ENCODE assay signal across 1 cellular context in the genomic region with DNA sequence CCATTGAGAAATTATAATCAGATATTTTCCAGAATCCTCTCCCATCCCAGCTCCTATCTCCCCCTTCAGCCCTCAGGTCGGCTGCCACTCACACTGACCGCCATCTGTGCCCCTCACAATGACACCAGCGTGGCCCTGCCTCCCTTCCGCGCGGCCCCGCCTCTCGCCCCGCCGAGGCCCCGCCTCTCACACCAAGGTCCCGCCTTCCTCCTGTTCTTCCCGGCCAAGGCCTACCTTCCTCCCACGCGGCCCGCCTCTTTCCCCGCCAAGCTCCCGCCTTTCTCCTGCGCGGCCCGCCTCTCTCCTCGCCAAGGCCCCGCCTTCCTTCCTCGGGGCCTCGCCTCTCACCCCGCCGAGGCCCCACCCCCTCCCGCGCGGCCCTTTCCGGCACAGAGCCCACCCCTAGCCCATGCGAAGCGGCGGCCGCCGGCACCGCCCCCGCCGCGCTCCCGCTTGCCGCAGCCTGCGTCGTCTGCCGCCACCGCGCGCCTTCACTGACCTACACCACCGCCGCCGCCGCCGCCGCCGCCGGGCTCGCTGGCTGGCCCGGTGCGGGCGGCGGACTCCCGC.
TF ChIP-seq lines count a peak whose summit lies in the region.

DNAJC21 (plus strand) TSS at position 410 of the 570 bp plus-strand sequence. CDS start 261 bp downstream, outside the sequence.

TF ChIP-seq in HepG2, 621 proteins besides CTCF, POLR2A, EP300 and RAD21 (continued from another document and continues in another):
- TF ChIP-seq, protein P1, sequence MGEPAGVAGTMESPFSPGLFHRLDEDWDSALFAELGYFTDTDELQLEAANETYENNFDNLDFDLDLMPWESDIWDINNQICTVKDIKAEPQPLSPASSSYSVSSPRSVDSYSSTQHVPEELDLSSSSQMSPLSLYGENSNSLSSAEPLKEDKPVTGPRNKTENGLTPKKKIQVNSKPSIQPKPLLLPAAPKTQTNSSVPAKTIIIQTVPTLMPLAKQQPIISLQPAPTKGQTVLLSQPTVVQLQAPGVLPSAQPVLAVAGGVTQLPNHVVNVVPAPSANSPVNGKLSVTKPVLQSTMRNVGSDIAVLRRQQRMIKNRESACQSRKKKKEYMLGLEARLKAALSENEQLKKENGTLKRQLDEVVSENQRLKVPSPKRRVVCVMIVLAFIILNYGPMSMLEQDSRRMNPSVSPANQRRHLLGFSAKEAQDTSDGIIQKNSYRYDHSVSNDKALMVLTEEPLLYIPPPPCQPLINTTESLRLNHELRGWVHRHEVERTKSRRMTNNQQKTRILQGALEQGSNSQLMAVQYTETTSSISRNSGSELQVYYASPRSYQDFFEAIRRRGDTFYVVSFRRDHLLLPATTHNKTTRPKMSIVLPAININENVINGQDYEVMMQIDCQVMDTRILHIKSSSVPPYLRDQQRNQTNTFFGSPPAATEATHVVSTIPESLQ (CRISPR knock-in tag; conservative IDR thresholded peaks at IDR 0.05): no peak
- TF ChIP-seq HNRNPK (IDR thresholded peaks at IDR 0.05; ENCODE audit: low read depth, low read length, poor library complexity, severe bottlenecking) (peak; percentile 70), HDAC1 (CRISPR knock-in tag; IDR thresholded peaks at IDR 0.05) (peak; percentile 11; the same call in 1 of the 2 replicates), MBNL3 (CRISPR knock-in tag; conservative IDR thresholded peaks at IDR 0.05) (no peak), SP5 (CRISPR knock-in tag; IDR thresholded peaks at IDR 0.05; ENCODE audit: borderline replicate concordance, low read depth) (peak; percentile 39; the same call in 1 of the 2 replicates), THYN1 (CRISPR knock-in tag; IDR thresholded peaks at IDR 0.05; ENCODE audit: borderline replicate concordance, low read depth) (no peak), GATAD2A (CRISPR knock-in tag; IDR thresholded peaks at IDR 0.05) (0 out of 2 replicates have a peak, but pooled peaks have one; percentile 20), ZSCAN31 (CRISPR knock-in tag; IDR thresholded peaks at IDR 0.05; ENCODE audit: low read depth) (no peak), ZNF441 (CRISPR knock-in tag; IDR thresholded peaks at IDR 0.05; ENCODE audit: borderline replicate concordance) (peak; percentile 69), HOMEZ (CRISPR knock-in tag; IDR thresholded peaks at IDR 0.05; ENCODE audit: low read depth) (peak; percentile 48; the same call in 1 of the 2 replicates), ELF1 (CRISPR knock-in tag; IDR thresholded peaks at IDR 0.05) (peak; percentile 40; the same call in 1 of the 2 replicates), ZNF580 (CRISPR knock-in tag; IDR thresholded peaks at IDR 0.05; ENCODE audit: borderline replicate concordance, low read depth) (peak; percentile 50; the same call in 1 of the 2 replicates), U2AF2 (IDR thresholded peaks at IDR 0.05; ENCODE audit: low read depth, low read length) (no peak), XRCC5 (optimal IDR thresholded peaks at IDR 0.05; ENCODE audit: low read length) (peak; percentile 23), ZBTB20 (CRISPR knock-in tag; IDR thresholded peaks at IDR 0.05; ENCODE audit: borderline replicate concordance, low read depth) (no peak), SPEN (CRISPR knock-in tag; IDR thresholded peaks at IDR 0.05; ENCODE audit: low read depth) (no peak), MYC (CRISPR knock-in tag; IDR thresholded peaks at IDR 0.05; ENCODE audit: borderline replicate concordance) (peak; percentile 38; the same call in 1 of the 2 replicates), FLYWCH1 (CRISPR knock-in tag; IDR thresholded peaks at IDR 0.05) (no peak), ZFAT (CRISPR knock-in tag; conservative IDR thresholded peaks at IDR 0.05) (no peak), ZNF10 (CRISPR knock-in tag; IDR thresholded peaks at IDR 0.05; ENCODE audit: borderline replicate concordance, low read depth) (no peak), FOXO1 (CRISPR knock-in tag; IDR thresholded peaks at IDR 0.05) (no peak), ZSCAN22 (CRISPR knock-in tag; IDR thresholded peaks at IDR 0.05) (no peak), POLR2AphosphoS5 (IDR thresholded peaks at IDR 0.05; ENCODE audit: low read depth, low read length) (peak; percentile 41), KMT2A (CRISPR knock-in tag; IDR thresholded peaks at IDR 0.05) (peak; percentile 50; the same call in 1 of the 2 replicates), TARDBP (CRISPR knock-in tag; IDR thresholded peaks at IDR 0.05) (0 out of 2 replicates have a peak, but pooled peaks have one; percentile 28), SALL2 (CRISPR knock-in tag; IDR thresholded peaks at IDR 0.05) (no peak), SMAD3 (CRISPR knock-in tag; IDR thresholded peaks at IDR 0.05) (no peak), NR1H2 (CRISPR knock-in tag; IDR thresholded peaks at IDR 0.05; ENCODE audit: borderline replicate concordance, low read depth) (no peak), MZF1 (CRISPR knock-in tag; IDR thresholded peaks at IDR 0.05; ENCODE audit: borderline replicate concordance) (no peak), MEIS1 (CRISPR knock-in tag; IDR thresholded peaks at IDR 0.05; ENCODE audit: borderline replicate concordance) (0 out of 2 replicates have a peak, but pooled peaks have one; percentile 52), HBP1 (CRISPR knock-in tag; IDR thresholded peaks at IDR 0.05; ENCODE audit: low read depth) (no peak), ARNT (IDR thresholded peaks at IDR 0.05) (no peak)
- TF ChIP-seq, protein P2, sequence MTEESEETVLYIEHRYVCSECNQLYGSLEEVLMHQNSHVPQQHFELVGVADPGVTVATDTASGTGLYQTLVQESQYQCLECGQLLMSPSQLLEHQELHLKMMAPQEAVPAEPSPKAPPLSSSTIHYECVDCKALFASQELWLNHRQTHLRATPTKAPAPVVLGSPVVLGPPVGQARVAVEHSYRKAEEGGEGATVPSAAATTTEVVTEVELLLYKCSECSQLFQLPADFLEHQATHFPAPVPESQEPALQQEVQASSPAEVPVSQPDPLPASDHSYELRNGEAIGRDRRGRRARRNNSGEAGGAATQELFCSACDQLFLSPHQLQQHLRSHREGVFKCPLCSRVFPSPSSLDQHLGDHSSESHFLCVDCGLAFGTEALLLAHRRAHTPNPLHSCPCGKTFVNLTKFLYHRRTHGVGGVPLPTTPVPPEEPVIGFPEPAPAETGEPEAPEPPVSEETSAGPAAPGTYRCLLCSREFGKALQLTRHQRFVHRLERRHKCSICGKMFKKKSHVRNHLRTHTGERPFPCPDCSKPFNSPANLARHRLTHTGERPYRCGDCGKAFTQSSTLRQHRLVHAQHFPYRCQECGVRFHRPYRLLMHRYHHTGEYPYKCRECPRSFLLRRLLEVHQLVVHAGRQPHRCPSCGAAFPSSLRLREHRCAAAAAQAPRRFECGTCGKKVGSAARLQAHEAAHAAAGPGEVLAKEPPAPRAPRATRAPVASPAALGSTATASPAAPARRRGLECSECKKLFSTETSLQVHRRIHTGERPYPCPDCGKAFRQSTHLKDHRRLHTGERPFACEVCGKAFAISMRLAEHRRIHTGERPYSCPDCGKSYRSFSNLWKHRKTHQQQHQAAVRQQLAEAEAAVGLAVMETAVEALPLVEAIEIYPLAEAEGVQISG (CRISPR knock-in tag; IDR thresholded peaks at IDR 0.05): 0 out of 2 replicates have a peak, but pooled peaks have one; percentile 23
- TF ChIP-seq, protein P3, sequence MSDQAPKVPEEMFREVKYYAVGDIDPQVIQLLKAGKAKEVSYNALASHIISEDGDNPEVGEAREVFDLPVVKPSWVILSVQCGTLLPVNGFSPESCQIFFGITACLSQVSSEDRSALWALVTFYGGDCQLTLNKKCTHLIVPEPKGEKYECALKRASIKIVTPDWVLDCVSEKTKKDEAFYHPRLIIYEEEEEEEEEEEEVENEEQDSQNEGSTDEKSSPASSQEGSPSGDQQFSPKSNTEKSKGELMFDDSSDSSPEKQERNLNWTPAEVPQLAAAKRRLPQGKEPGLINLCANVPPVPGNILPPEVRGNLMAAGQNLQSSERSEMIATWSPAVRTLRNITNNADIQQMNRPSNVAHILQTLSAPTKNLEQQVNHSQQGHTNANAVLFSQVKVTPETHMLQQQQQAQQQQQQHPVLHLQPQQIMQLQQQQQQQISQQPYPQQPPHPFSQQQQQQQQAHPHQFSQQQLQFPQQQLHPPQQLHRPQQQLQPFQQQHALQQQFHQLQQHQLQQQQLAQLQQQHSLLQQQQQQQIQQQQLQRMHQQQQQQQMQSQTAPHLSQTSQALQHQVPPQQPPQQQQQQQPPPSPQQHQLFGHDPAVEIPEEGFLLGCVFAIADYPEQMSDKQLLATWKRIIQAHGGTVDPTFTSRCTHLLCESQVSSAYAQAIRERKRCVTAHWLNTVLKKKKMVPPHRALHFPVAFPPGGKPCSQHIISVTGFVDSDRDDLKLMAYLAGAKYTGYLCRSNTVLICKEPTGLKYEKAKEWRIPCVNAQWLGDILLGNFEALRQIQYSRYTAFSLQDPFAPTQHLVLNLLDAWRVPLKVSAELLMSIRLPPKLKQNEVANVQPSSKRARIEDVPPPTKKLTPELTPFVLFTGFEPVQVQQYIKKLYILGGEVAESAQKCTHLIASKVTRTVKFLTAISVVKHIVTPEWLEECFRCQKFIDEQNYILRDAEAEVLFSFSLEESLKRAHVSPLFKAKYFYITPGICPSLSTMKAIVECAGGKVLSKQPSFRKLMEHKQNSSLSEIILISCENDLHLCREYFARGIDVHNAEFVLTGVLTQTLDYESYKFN (CRISPR knock-in tag; conservative IDR thresholded peaks at IDR 0.05): 0 out of 2 replicates have a peak, but pooled peaks have one; percentile 31
- TF ChIP-seq, protein P4, sequence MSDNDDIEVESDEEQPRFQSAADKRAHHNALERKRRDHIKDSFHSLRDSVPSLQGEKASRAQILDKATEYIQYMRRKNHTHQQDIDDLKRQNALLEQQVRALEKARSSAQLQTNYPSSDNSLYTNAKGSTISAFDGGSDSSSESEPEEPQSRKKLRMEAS (IDR thresholded peaks at IDR 0.05): peak; percentile 62; the same call in 1 of the 2 replicates
- TF ChIP-seq, protein P5, sequence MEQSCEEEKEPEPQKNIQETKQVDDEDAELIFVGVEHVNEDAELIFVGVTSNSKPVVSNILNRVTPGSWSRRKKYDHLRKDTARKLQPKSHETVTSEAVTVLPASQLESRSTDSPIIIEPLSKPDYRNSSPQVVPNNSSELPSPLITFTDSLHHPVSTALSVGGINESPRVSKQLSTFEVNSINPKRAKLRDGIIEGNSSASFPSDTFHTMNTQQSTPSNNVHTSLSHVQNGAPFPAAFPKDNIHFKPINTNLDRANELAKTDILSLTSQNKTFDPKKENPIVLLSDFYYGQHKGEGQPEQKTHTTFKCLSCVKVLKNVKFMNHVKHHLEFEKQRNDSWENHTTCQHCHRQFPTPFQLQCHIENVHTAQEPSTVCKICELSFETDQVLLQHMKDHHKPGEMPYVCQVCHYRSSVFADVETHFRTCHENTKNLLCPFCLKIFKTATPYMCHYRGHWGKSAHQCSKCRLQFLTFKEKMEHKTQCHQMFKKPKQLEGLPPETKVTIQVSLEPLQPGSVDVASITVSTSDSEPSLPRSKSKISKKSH (CRISPR knock-in tag; IDR thresholded peaks at IDR 0.05; ENCODE audit: borderline replicate concordance): peak; percentile 47; the same call in 1 of the 2 replicates
- TF ChIP-seq, protein P6, sequence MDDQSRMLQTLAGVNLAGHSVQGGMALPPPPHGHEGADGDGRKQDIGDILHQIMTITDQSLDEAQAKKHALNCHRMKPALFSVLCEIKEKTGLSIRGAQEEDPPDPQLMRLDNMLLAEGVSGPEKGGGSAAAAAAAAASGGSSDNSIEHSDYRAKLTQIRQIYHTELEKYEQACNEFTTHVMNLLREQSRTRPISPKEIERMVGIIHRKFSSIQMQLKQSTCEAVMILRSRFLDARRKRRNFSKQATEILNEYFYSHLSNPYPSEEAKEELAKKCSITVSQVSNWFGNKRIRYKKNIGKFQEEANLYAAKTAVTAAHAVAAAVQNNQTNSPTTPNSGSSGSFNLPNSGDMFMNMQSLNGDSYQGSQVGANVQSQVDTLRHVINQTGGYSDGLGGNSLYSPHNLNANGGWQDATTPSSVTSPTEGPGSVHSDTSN (CRISPR knock-in tag; IDR thresholded peaks at IDR 0.05; ENCODE audit: borderline replicate concordance): no peak
- TF ChIP-seq, protein P7, sequence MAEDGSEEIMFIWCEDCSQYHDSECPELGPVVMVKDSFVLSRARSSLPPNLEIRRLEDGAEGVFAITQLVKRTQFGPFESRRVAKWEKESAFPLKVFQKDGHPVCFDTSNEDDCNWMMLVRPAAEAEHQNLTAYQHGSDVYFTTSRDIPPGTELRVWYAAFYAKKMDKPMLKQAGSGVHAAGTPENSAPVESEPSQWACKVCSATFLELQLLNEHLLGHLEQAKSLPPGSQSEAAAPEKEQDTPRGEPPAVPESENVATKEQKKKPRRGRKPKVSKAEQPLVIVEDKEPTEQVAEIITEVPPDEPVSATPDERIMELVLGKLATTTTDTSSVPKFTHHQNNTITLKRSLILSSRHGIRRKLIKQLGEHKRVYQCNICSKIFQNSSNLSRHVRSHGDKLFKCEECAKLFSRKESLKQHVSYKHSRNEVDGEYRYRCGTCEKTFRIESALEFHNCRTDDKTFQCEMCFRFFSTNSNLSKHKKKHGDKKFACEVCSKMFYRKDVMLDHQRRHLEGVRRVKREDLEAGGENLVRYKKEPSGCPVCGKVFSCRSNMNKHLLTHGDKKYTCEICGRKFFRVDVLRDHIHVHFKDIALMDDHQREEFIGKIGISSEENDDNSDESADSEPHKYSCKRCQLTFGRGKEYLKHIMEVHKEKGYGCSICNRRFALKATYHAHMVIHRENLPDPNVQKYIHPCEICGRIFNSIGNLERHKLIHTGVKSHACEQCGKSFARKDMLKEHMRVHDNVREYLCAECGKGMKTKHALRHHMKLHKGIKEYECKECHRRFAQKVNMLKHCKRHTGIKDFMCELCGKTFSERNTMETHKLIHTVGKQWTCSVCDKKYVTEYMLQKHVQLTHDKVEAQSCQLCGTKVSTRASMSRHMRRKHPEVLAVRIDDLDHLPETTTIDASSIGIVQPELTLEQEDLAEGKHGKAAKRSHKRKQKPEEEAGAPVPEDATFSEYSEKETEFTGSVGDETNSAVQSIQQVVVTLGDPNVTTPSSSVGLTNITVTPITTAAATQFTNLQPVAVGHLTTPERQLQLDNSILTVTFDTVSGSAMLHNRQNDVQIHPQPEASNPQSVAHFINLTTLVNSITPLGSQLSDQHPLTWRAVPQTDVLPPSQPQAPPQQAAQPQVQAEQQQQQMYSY (CRISPR knock-in tag; IDR thresholded peaks at IDR 0.05): no peak
